1 cellular context compared by ENCODE assay signal in genomic region chr20:32634041-32634805, GRCh38.
TF ChIP-seq lines count a peak whose summit lies in the region.

No MANE protein-coding gene starts in this region.

TF ChIP-seq in K562, 482 proteins besides CTCF, POLR2A, EP300 and RAD21 (continued from another document and continues in another):
- TF ChIP-seq ZBTB26 (CRISPR knock-in tag; IDR thresholded peaks at IDR 0.05): no peak
- TF ChIP-seq NR4A1 (CRISPR knock-in tag; IDR thresholded peaks at IDR 0.05): no peak
- TF ChIP-seq NR4A1 (tag; IDR thresholded peaks at IDR 0.05): peak; percentile 61
- TF ChIP-seq TCF7L2 (IDR thresholded peaks at IDR 0.05; ENCODE audit: low read depth, low read length): no peak
- no peak for TF ChIP-seq CCNT2 (IDR thresholded peaks at IDR 0.05; ENCODE audit: borderline replicate concordance, extremely low read depth, insufficient read length, low read depth, low read length)
- TF ChIP-seq KLF10 (CRISPR knock-in tag; IDR thresholded peaks at IDR 0.05): no peak
- TF ChIP-seq MEIS2 (IDR thresholded peaks at IDR 0.05; ENCODE audit: partially characterized antibody): no peak
- no peak for TF ChIP-seq MCM7 (IDR thresholded peaks at IDR 0.05)
- TF ChIP-seq ZNF584 (CRISPR knock-in tag; IDR thresholded peaks at IDR 0.05; ENCODE audit: low read depth): peak; percentile 83
- TF ChIP-seq, protein P1, sequence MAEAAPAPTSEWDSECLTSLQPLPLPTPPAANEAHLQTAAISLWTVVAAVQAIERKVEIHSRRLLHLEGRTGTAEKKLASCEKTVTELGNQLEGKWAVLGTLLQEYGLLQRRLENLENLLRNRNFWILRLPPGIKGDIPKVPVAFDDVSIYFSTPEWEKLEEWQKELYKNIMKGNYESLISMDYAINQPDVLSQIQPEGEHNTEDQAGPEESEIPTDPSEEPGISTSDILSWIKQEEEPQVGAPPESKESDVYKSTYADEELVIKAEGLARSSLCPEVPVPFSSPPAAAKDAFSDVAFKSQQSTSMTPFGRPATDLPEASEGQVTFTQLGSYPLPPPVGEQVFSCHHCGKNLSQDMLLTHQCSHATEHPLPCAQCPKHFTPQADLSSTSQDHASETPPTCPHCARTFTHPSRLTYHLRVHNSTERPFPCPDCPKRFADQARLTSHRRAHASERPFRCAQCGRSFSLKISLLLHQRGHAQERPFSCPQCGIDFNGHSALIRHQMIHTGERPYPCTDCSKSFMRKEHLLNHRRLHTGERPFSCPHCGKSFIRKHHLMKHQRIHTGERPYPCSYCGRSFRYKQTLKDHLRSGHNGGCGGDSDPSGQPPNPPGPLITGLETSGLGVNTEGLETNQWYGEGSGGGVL (CRISPR knock-in tag; IDR thresholded peaks at IDR 0.05): no peak
- no peak for TF ChIP-seq SMARCA5 (IDR thresholded peaks at IDR 0.05)
- no peak for TF ChIP-seq RFX5 (IDR thresholded peaks at IDR 0.05; ENCODE audit: low read depth, low read length)
- TF ChIP-seq ZNF707 (CRISPR knock-in tag; conservative IDR thresholded peaks at IDR 0.05): no peak
- TF ChIP-seq ZNF639 (CRISPR knock-in tag; conservative IDR thresholded peaks at IDR 0.05 in 1 of 2, IDR thresholded peaks at IDR 0.05 in 1 of 2): peak in 1 of 2 experiments; percentile 36; a peak in 1 of 4 replicates
- no peak for TF ChIP-seq LARP7 (IDR thresholded peaks at IDR 0.05)
- TF ChIP-seq NELFE (IDR thresholded peaks at IDR 0.05; ENCODE audit: insufficient read depth, insufficient read length): no peak
- no peak for TF ChIP-seq ILK (tag; IDR thresholded peaks at IDR 0.05; ENCODE audit: borderline replicate concordance, low read depth)
- TF ChIP-seq FOSL1 (tag; conservative IDR thresholded peaks at IDR 0.05): no peak
- TF ChIP-seq NR2C1 (IDR thresholded peaks at IDR 0.05): no peak
- TF ChIP-seq NR2C1 (tag; IDR thresholded peaks at IDR 0.05): 0 out of 2 replicates have a peak, but pooled peaks have one; percentile 15
- no peak for TF ChIP-seq ZNF57 (CRISPR knock-in tag; IDR thresholded peaks at IDR 0.05)
- TF ChIP-seq PYGO2 (tag; IDR thresholded peaks at IDR 0.05): 0 out of 2 replicates have a peak, but pooled peaks have one; percentile 4
- TF ChIP-seq MCM3 (IDR thresholded peaks at IDR 0.05): no peak
- no peak for TF ChIP-seq MTA1 (IDR thresholded peaks at IDR 0.05; ENCODE audit: borderline replicate concordance)
- no peak for TF ChIP-seq ZNF318 (IDR thresholded peaks at IDR 0.05; ENCODE audit: borderline replicate concordance in 1 of 2, low read depth in 1 of 2)
- 0 out of 2 replicates have a peak, but pooled peaks have one; percentile 24 for TF ChIP-seq ZNF431 (CRISPR knock-in tag; IDR thresholded peaks at IDR 0.05)
- no peak for TF ChIP-seq MYNN (IDR thresholded peaks at IDR 0.05)
- no peak for TF ChIP-seq MYNN (CRISPR knock-in tag; IDR thresholded peaks at IDR 0.05)
- peak in 1 of 2 experiments; percentile 20; a peak in 1 of 4 replicates for TF ChIP-seq TRIM24 (IDR thresholded peaks at IDR 0.05)
- no peak for TF ChIP-seq JUN (IDR thresholded peaks at IDR 0.05; ENCODE audit: borderline replicate concordance, low read depth, low read length)
- TF ChIP-seq JUN (CRISPR knock-in tag; IDR thresholded peaks at IDR 0.05; ENCODE audit: borderline replicate concordance): no peak
- no peak; the same call in 1 of the 2 replicates for TF ChIP-seq LCOR (CRISPR knock-in tag; IDR thresholded peaks at IDR 0.05)
- TF ChIP-seq, protein P2, sequence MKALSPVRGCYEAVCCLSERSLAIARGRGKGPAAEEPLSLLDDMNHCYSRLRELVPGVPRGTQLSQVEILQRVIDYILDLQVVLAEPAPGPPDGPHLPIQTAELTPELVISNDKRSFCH (CRISPR knock-in tag; IDR thresholded peaks at IDR 0.05): no peak
- TF ChIP-seq, protein P2 (tag; IDR thresholded peaks at IDR 0.05): 0 out of 2 replicates have a peak, but pooled peaks have one; percentile 13
- TF ChIP-seq, protein P3, sequence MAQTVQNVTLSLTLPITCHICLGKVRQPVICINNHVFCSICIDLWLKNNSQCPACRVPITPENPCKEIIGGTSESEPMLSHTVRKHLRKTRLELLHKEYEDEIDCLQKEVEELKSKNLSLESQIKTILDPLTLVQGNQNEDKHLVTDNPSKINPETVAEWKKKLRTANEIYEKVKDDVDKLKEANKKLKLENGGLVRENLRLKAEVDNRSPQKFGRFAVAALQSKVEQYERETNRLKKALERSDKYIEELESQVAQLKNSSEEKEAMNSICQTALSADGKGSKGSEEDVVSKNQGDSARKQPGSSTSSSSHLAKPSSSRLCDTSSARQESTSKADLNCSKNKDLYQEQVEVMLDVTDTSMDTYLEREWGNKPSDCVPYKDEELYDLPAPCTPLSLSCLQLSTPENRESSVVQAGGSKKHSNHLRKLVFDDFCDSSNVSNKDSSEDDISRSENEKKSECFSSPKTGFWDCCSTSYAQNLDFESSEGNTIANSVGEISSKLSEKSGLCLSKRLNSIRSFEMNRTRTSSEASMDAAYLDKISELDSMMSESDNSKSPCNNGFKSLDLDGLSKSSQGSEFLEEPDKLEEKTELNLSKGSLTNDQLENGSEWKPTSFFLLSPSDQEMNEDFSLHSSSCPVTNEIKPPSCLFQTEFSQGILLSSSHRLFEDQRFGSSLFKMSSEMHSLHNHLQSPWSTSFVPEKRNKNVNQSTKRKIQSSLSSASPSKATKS (CRISPR knock-in tag; IDR thresholded peaks at IDR 0.05): no peak
- no peak for TF ChIP-seq FOXJ3 (CRISPR knock-in tag; IDR thresholded peaks at IDR 0.05)
- no peak for TF ChIP-seq PTRF (tag; IDR thresholded peaks at IDR 0.05)
- no peak for TF ChIP-seq PTTG1 (tag; IDR thresholded peaks at IDR 0.05; ENCODE audit: low read depth)
- TF ChIP-seq RCOR1 (IDR thresholded peaks at IDR 0.05; ENCODE audit: borderline replicate concordance in 1 of 2, low read depth in 2 of 2, low read length in 2 of 2): no peak
- TF ChIP-seq IRF1 (CRISPR knock-in tag; IDR thresholded peaks at IDR 0.05; ENCODE audit: borderline replicate concordance): no peak
- no peak for TF ChIP-seq ZNF263 (CRISPR knock-in tag; IDR thresholded peaks at IDR 0.05; ENCODE audit: borderline replicate concordance)
- TF ChIP-seq ATF4 (CRISPR knock-in tag; IDR thresholded peaks at IDR 0.05): peak; percentile 78
- TF ChIP-seq C11orf30 (IDR thresholded peaks at IDR 0.05; ENCODE audit: low read depth): peak; percentile 18; the same call in 1 of the 2 replicates
- peak; percentile 84 for TF ChIP-seq TCF3 (CRISPR knock-in tag; IDR thresholded peaks at IDR 0.05)
- TF ChIP-seq ILF3 (IDR thresholded peaks at IDR 0.05; ENCODE audit: borderline replicate concordance): no peak
- TF ChIP-seq, protein P4, sequence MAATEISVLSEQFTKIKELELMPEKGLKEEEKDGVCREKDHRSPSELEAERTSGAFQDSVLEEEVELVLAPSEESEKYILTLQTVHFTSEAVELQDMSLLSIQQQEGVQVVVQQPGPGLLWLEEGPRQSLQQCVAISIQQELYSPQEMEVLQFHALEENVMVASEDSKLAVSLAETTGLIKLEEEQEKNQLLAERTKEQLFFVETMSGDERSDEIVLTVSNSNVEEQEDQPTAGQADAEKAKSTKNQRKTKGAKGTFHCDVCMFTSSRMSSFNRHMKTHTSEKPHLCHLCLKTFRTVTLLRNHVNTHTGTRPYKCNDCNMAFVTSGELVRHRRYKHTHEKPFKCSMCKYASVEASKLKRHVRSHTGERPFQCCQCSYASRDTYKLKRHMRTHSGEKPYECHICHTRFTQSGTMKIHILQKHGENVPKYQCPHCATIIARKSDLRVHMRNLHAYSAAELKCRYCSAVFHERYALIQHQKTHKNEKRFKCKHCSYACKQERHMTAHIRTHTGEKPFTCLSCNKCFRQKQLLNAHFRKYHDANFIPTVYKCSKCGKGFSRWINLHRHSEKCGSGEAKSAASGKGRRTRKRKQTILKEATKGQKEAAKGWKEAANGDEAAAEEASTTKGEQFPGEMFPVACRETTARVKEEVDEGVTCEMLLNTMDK (IDR thresholded peaks at IDR 0.05; ENCODE audit: borderline replicate concordance, insufficient read depth, low read depth, low read length, poor library complexity, severe bottlenecking): no peak
- TF ChIP-seq CTBP1 (IDR thresholded peaks at IDR 0.05; ENCODE audit: borderline replicate concordance): no peak
- no peak for TF ChIP-seq ZNF133 (CRISPR knock-in tag; IDR thresholded peaks at IDR 0.05)
- no peak for TF ChIP-seq ZNF143 (CRISPR knock-in tag; IDR thresholded peaks at IDR 0.05)
- TF ChIP-seq MYC (IDR thresholded peaks at IDR 0.05; ENCODE audit: low read depth, low read length): peak; percentile 63; the same call in 1 of the 2 replicates
- TF ChIP-seq MYC (CRISPR knock-in tag; IDR thresholded peaks at IDR 0.05; ENCODE audit: borderline replicate concordance, low read depth): no peak
- TF ChIP-seq DIDO1 (tag; IDR thresholded peaks at IDR 0.05; ENCODE audit: low read depth): no peak
